Comparison of ENCODE assay signal across 7 cellular contexts in genomic region chr2:33275689-33276444, GRCh38.
DNase-seq lines count a peak whose midpoint lies in the region; ATAC-seq and TF ChIP-seq lines count a peak whose summit lies in the region.

No MANE protein-coding gene starts in this region.

- H3K9me3 ChIP-seq in WERI-Rb-1 (ENCODE audit: severe bottlenecking) = no peaks in the 10 kb centered on the region

- peaks cover 0 to 4% (median 1%) of the 10 kb centered on the region in 3 donors for H3K27me3 Mint-ChIP-seq in CD14-positive monocyte (ENCODE audit: low read depth in 3 of 3)

- H3K4me3 ChIP-seq in fibroblast of villous mesenchyme (ENCODE audit: low read depth, low read length) (no peak overlapping the region), WERI-Rb-1 (ENCODE audit: low read depth, low read length) (no peak overlapping the region)

- no peak overlapping the region for H3K4me3 Mint-ChIP-seq in CD14-positive monocyte

- peak; percentile 57 for ATAC-seq in HG03439 (IDR thresholded peaks at IDR 0.05; ENCODE audit: unreplicated experiment)

- no peaks in the 10 kb centered on the region for H3K4me1 Mint-ChIP-seq in CD14-positive monocyte

- H3K36me3 ChIP-seq in WERI-Rb-1 = no peaks in the 10 kb centered on the region

- TF ChIP-seq CTCF in fibroblast of villous mesenchyme (IDR thresholded peaks at IDR 0.05; ENCODE audit: insufficient read depth, low read depth, low read length) (no peak), CD14-positive monocyte (IDR thresholded peaks at IDR 0.05) (no peak), WERI-Rb-1 (IDR thresholded peaks at IDR 0.05; ENCODE audit: low read depth, low read length) (no peak)

- H3K36me3 Mint-ChIP-seq in CD14-positive monocyte = no peaks in the 10 kb centered on the region

- H3K9me3 Mint-ChIP-seq in CD14-positive monocyte = peaks cover 0 to 2% (median 0%) of the 10 kb centered on the region in 7 donors

- no peak overlapping the region for H3K27ac ChIP-seq in WERI-Rb-1

- intact Hi-C loops in CD14-positive monocyte (cut with micrococcal nuclease) = no loop called here

- DNase-seq in activated CD4-positive, alpha-beta T cell treated with anti-CD3 and anti-CD28 coated beads for 48 hours = peak; percentile 20
- DNase-seq in fibroblast of villous mesenchyme (ENCODE audit: low read depth) (peak; percentile 78), CD14-positive monocyte (ENCODE audit: low spot score) (no peak), cerebellum (ENCODE audit: low spot score) (no peak), WERI-Rb-1 (no peak)
- DNase-seq in stimulated activated CD4-positive, alpha-beta T cell treated with anti-CD3 and anti-CD28 coated beads, Interleukin-4, amount 100 ng/mL, for 24 hours = peak; percentile 43

- H3K27me3 ChIP-seq in WERI-Rb-1 (ENCODE audit: insufficient read depth, low read depth, severe bottlenecking) = no peaks in the 10 kb centered on the region

- H3K27ac Mint-ChIP-seq in CD14-positive monocyte = no peak overlapping the region

Comparison
In these comparisons a context has a peak if more than half of its experiments do, and no peak if none do; other contexts are left out.
1. DNase-seq: peak in activated CD4-positive, alpha-beta T cell treated with anti-CD3 and anti-CD28 coated beads for 48 hours (single experiment), fibroblast of villous mesenchyme (single experiment) and stimulated activated CD4-positive, alpha-beta T cell treated with anti-CD3 and anti-CD28 coated beads, Interleukin-4, amount 100 ng/mL, for 24 hours (single experiment); none in CD14-positive monocyte (single experiment), cerebellum (single experiment) and WERI-Rb-1 (single experiment).